ENCODE assay signal across 9 cellular contexts in genomic region chr2:177489719-177490301, GRCh38.
DNase-seq lines count a peak whose midpoint lies in the region; ATAC-seq and TF ChIP-seq lines count a peak whose summit lies in the region.
"Had no signal": no experiment of that assay in that cellular context is flagged by ENCODE, and none has a peak within 500 bp of the region (broad histone marks: within the 10 kb centered on the region; RNA-seq: fewer than 3 reads in every experiment).

No MANE protein-coding gene starts in this region.

- no peak overlapping the region for H3K27ac Mint-ChIP-seq in H9

- no peak overlapping the region for H2AK5ac ChIP-seq in H9 (ENCODE audit: insufficient read length, low read length)

- H3K27me3 Mint-ChIP-seq in H9 (ENCODE audit: low read depth): no peaks in the 10 kb centered on the region

- no peak overlapping the region for H3T11ph ChIP-seq in H9 (ENCODE audit: low read length)

- DNase-seq in AG08396 (ENCODE audit: low spot score) (peak; percentile 19), H9 (no peak), Peyer's patch (no peak), foreskin fibroblast (peak; percentile 6 to 50), spleen (no peak)

- no peaks in the 10 kb centered on the region for H3K79me1 ChIP-seq in H9 (ENCODE audit: insufficient read depth, low read depth, low read length, poor library complexity, severe bottlenecking)

- H3K4me1 ChIP-seq in H9 (ENCODE audit: insufficient read depth, low read length): no peaks in the 10 kb centered on the region
- H3K4me1 ChIP-seq in Peyer's patch: no peaks in the 10 kb centered on the region
- H3K4me1 ChIP-seq in spleen: peaks cover 0 to 3% (median 0%) of the 10 kb centered on the region in 6 donors

- H2AFZ ChIP-seq in H9 (ENCODE audit: low read length): no peak overlapping the region

- H3K56ac ChIP-seq in H9 (ENCODE audit: insufficient read length, low read depth, low read length): no peak overlapping the region

- TF ChIP-seq POLR2A in Peyer's patch (IDR thresholded peaks at IDR 0.05) (no peak), spleen (IDR thresholded peaks at IDR 0.05) (no peak)

- no peaks in the 10 kb centered on the region for H3K23me2 ChIP-seq in H9 (ENCODE audit: insufficient read length, low read depth, low read length, poor library complexity, severe bottlenecking)

- no peak overlapping the region for H3K9ac ChIP-seq in H9 (ENCODE audit: extremely low read depth, insufficient read length, low read length)

- no peak overlapping the region for H3K4me3 Mint-ChIP-seq in H9

- no peaks in the 10 kb centered on the region for H3K4me1 Mint-ChIP-seq in H9

- H3K14ac ChIP-seq in H9 (ENCODE audit: insufficient read depth, low read length): no peak overlapping the region

- ATAC-seq in HG02840 (IDR thresholded peaks at IDR 0.05; ENCODE audit: low FRiP score, unreplicated experiment) (no peak), GM19467 (IDR thresholded peaks at IDR 0.05; ENCODE audit: unreplicated experiment) (no peak), GM18909 (IDR thresholded peaks at IDR 0.05; ENCODE audit: poor library complexity, unreplicated experiment) (no peak)

- intact Hi-C loops in spleen (cut with DNase I; ENCODE audit: low total_unique reads): loop anchor here (10.0 kb wide), 1 partner anchor 235 kb away; no protein-coding TSS in a partner anchor

- H3K27ac ChIP-seq in H9 (ENCODE audit: insufficient read length, low read depth, low read length) (no peak overlapping the region), Peyer's patch (no peak overlapping the region), spleen (no peak overlapping the region)
- H3K27ac ChIP-seq: epithelial cell of prostate had no signal

- no peaks in the 10 kb centered on the region for H3K79me2 ChIP-seq in H9 (ENCODE audit: insufficient read depth, low read length)

- no peak overlapping the region for H2BK20ac ChIP-seq in H9 (ENCODE audit: low read depth, low read length, poor library complexity, severe bottlenecking)

- H3K27me3 ChIP-seq in H9 (ENCODE audit: insufficient read depth, low read length) (no peaks in the 10 kb centered on the region), Peyer's patch (no peaks in the 10 kb centered on the region), spleen (replicated peaks in 1 of 7) (no peaks in the 10 kb centered on the region)

- WGBS in H9 (ENCODE audit: extremely low coverage, insufficient read length, low lambda C conversion rate): no CpG with 5 or more reads among the region's 2 CpGs
- 55 to 74% (median 61%) methylated on average over 2 of the region's 2 CpGs for WGBS in spleen, 5 donors

- H3K4me3 ChIP-seq in Peyer's patch (no peak overlapping the region), foreskin fibroblast (ENCODE audit: low read depth in 1 of 2, low read length in 2 of 2) (no peak overlapping the region), spleen (no peak overlapping the region)

- H2BK5ac ChIP-seq in H9 (ENCODE audit: insufficient read length, low read length): no peak overlapping the region

- H2BK120ac ChIP-seq in H9 (ENCODE audit: low read depth, low read length, poor library complexity, severe bottlenecking): no peak overlapping the region

- H2BK15ac ChIP-seq in H9 (ENCODE audit: low read depth, low read length): no peak overlapping the region

- no peaks in the 10 kb centered on the region for H3K9me3 ChIP-seq in H9 (ENCODE audit: control insufficient read depth, low read depth, low read length)
- H3K9me3 ChIP-seq in Peyer's patch: no peaks in the 10 kb centered on the region
- H3K9me3 ChIP-seq in spleen: no peaks in the 10 kb centered on the region

- H4K8ac ChIP-seq in H9 (replicated peaks; ENCODE audit: insufficient read length, low read depth, low read length): no peak overlapping the region

- no peak overlapping the region for H4K91ac ChIP-seq in H9 (ENCODE audit: insufficient read length, low read depth, low read length)

- no peak overlapping the region for H3K18ac ChIP-seq in H9 (ENCODE audit: insufficient read length, low read depth, low read length)

- TF ChIP-seq CTCF in H9 (conservative IDR thresholded peaks at IDR 0.05) (peak; percentile 75), Peyer's patch (IDR thresholded peaks at IDR 0.05) (peak in 4 of 6 experiments; percentile 44 to 58 (median 51)), foreskin fibroblast (IDR thresholded peaks at IDR 0.05; ENCODE audit: low read depth, low read length) (peak; percentile 52), spleen (IDR thresholded peaks at IDR 0.05 in 8 of 11, conservative IDR thresholded peaks at IDR 0.05 in 3 of 11) (peak in 8 of 11 experiments; percentile 13 to 51 (median 32))

- H3K9me3 Mint-ChIP-seq in H9: no peaks in the 10 kb centered on the region

- peaks cover 0 to 16% (median 5%) of the 10 kb centered on the region in 3 experiments; a peak in 3 of 7 replicates for H3K36me3 Mint-ChIP-seq in H9 (ENCODE audit: insufficient read depth in 1 of 3, low read depth in 3 of 3)

- no peak overlapping the region for H3K23ac ChIP-seq in H9 (ENCODE audit: insufficient read length, low read depth, low read length)

- H3K4me2 ChIP-seq in H9 (ENCODE audit: insufficient read depth, insufficient read length, low read length): no peak overlapping the region

- no peak overlapping the region for H3K4ac ChIP-seq in H9 (ENCODE audit: low read depth, low read length)

- H2BK12ac ChIP-seq in H9 (ENCODE audit: insufficient read length, low read depth, low read length): no peak overlapping the region

- no peak overlapping the region for H4K5ac ChIP-seq in H9 (ENCODE audit: insufficient read length, low read depth, low read length)

- H4K20me1 ChIP-seq in H9 (ENCODE audit: control insufficient read depth, insufficient read depth, insufficient read length): no peaks in the 10 kb centered on the region

- peaks cover 0 to 4% (median 0%) of the 10 kb centered on the region in 3 donors for H3K36me3 ChIP-seq in Peyer's patch
- peaks cover 0 to 37% (median 5%) of the 10 kb centered on the region in 6 donors for H3K36me3 ChIP-seq in spleen

Comparison
In these comparisons a context has a peak if more than half of its experiments do, and no peak if none do; other contexts are left out.
1. DNase-seq: peak in AG08396 (single experiment) and foreskin fibroblast (2 of 2); none in H9 (single experiment), Peyer's patch (0 of 3) and spleen (single experiment).
2. Peak in every context shown above with its lines, with median percentiles within 50 percentile points of each other: CTCF ChIP-seq.